Comparison of ENCODE assay signal across 17 cellular contexts in the genomic region with DNA sequence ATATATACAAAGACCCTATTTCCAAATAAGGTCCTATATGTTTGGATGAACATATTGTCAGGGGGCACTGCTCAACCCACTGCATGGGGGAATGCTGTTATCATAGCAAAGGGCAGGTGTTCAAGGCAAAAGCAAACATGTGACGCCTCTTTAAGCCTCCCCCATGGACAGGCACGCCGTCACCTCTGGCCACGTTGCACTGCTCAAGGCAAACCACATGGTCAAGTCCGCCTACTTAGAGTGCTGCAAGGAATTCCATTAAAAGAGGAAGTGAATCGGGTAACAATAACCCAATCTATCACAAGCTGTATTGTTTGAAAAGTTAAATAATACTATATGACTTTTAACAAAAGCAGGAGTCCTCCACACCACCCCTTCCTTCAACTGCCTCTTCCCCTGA.
"Had no signal": no experiment of that assay in that cellular context is flagged by ENCODE, and none has a peak within 500 bp of the region (broad histone marks: within the 10 kb centered on the region; RNA-seq: fewer than 3 reads in every experiment).

No MANE protein-coding gene starts in this region.

- FAIRE-seq: astrocyte, bronchial epithelial cell had no signal

- H3K27me3 Mint-ChIP-seq: activated CD4-positive, alpha-beta memory T cell treated with anti-CD3 and anti-CD28 coated beads, Interleukin-2, amount 10 ng/mL, durations not matched to agents 7 days and 5 days; activated CD4-positive, alpha-beta T cell treated with anti-CD3 and anti-CD28 coated beads for 36 hours; activated naive CD4-positive, alpha-beta T cell treated with anti-CD3 and anti-CD28 coated beads, Interleukin-2, amount 10 ng/mL, durations not matched to agents 7 days and 5 days; activated T-cell treated with anti-CD3 and anti-CD28 coated beads, Interleukin-2, amount 50 U/mL, for 24 hours; dendritic cell treated with granulocyte-macrophage colony-stimulating factor and Interleukin-4, amounts not matched to agents 40 ng/mL and 50 ng/mL, for 4 days; progenitor cell of endocrine pancreas had no signal

- H3K9me3 Mint-ChIP-seq: activated CD4-positive, alpha-beta memory T cell treated with anti-CD3 and anti-CD28 coated beads, Interleukin-2, amount 10 ng/mL, durations not matched to agents 7 days and 5 days; activated naive CD4-positive, alpha-beta T cell treated with anti-CD3 and anti-CD28 coated beads, Interleukin-2, amount 10 ng/mL, durations not matched to agents 7 days and 5 days; activated T-cell treated with anti-CD3 and anti-CD28 coated beads, Interleukin-2, amount 50 U/mL, for 24 hours; dendritic cell treated with granulocyte-macrophage colony-stimulating factor and Interleukin-4, amounts not matched to agents 40 ng/mL and 50 ng/mL, for 4 days had no signal

- H3K36me3 Mint-ChIP-seq: activated naive CD4-positive, alpha-beta T cell treated with anti-CD3 and anti-CD28 coated beads, Interleukin-2, amount 10 ng/mL, durations not matched to agents 7 days and 5 days had no signal

- H3K36me3 ChIP-seq: right atrium auricular region, upper lobe of left lung had no signal

- H3K4me1 Mint-ChIP-seq: activated CD4-positive, alpha-beta memory T cell treated with anti-CD3 and anti-CD28 coated beads, Interleukin-2, amount 10 ng/mL, durations not matched to agents 7 days and 5 days; activated CD4-positive, alpha-beta T cell treated with anti-CD3 and anti-CD28 coated beads for 36 hours; activated naive CD4-positive, alpha-beta T cell treated with anti-CD3 and anti-CD28 coated beads, Interleukin-2, amount 10 ng/mL, durations not matched to agents 7 days and 5 days had no signal

- H3K4me1 ChIP-seq: upper lobe of left lung had no signal

- ATAC-seq: activated CD4-positive, alpha-beta T cell treated with anti-CD3 and anti-CD28 coated beads for 36 hours had no signal

- DNase-seq: activated CD4-positive, alpha-beta memory T cell treated with anti-CD3 and anti-CD28 coated beads, Interleukin-2, amount 10 ng/mL, durations not matched to agents 7 days and 5 days; activated CD4-positive, alpha-beta T cell treated with anti-CD3 and anti-CD28 coated beads for 36 hours; activated naive CD4-positive, alpha-beta T cell treated with anti-CD3 and anti-CD28 coated beads, Interleukin-2, amount 10 ng/mL, durations not matched to agents 7 days and 5 days; activated T-cell treated with anti-CD3 and anti-CD28 coated beads, Interleukin-2, amount 50 U/mL, for 24 hours; effector memory CD4-positive, alpha-beta T cell; stimulated activated CD4-positive, alpha-beta T cell treated with anti-CD3 and anti-CD28 coated beads, Interleukin-15, amount 100 ng/mL, for 24 hours; stimulated activated CD4-positive, alpha-beta T cell treated with anti-CD3 and anti-CD28 coated beads, Interleukin-4, amount 100 ng/mL, for 1 hour; stimulated activated naive CD4-positive, alpha-beta T cell treated with Interleukin-2 at 50 U/mL for 16 hours; T1000; upper lobe of left lung had no signal

- H3K4me3 Mint-ChIP-seq: activated CD4-positive, alpha-beta memory T cell treated with anti-CD3 and anti-CD28 coated beads, Interleukin-2, amount 10 ng/mL, durations not matched to agents 7 days and 5 days; activated CD4-positive, alpha-beta T cell treated with anti-CD3 and anti-CD28 coated beads for 36 hours; activated naive CD4-positive, alpha-beta T cell treated with anti-CD3 and anti-CD28 coated beads, Interleukin-2, amount 10 ng/mL, durations not matched to agents 7 days and 5 days; activated T-cell treated with anti-CD3 and anti-CD28 coated beads, Interleukin-2, amount 50 U/mL, for 24 hours; dendritic cell treated with granulocyte-macrophage colony-stimulating factor and Interleukin-4, amounts not matched to agents 40 ng/mL and 50 ng/mL, for 4 days had no signal

- H3K27ac Mint-ChIP-seq: activated CD4-positive, alpha-beta memory T cell treated with anti-CD3 and anti-CD28 coated beads, Interleukin-2, amount 10 ng/mL, durations not matched to agents 7 days and 5 days; activated CD4-positive, alpha-beta T cell treated with anti-CD3 and anti-CD28 coated beads for 36 hours; activated naive CD4-positive, alpha-beta T cell treated with anti-CD3 and anti-CD28 coated beads, Interleukin-2, amount 10 ng/mL, durations not matched to agents 7 days and 5 days; activated T-cell treated with anti-CD3 and anti-CD28 coated beads, Interleukin-2, amount 50 U/mL, for 24 hours; dendritic cell treated with granulocyte-macrophage colony-stimulating factor and Interleukin-4, amounts not matched to agents 40 ng/mL and 50 ng/mL, for 4 days; progenitor cell of endocrine pancreas had no signal

- H3K4me3 ChIP-seq: right atrium auricular region, skin epidermis, upper lobe of left lung had no signal

- H3K27me3 ChIP-seq: foreskin keratinocyte, right atrium auricular region, upper lobe of left lung had no signal

- H3K9me3 ChIP-seq: right atrium auricular region, upper lobe of left lung had no signal

- H3K27ac ChIP-seq: right atrium auricular region, upper lobe of left lung had no signal
